In the genomic region with DNA sequence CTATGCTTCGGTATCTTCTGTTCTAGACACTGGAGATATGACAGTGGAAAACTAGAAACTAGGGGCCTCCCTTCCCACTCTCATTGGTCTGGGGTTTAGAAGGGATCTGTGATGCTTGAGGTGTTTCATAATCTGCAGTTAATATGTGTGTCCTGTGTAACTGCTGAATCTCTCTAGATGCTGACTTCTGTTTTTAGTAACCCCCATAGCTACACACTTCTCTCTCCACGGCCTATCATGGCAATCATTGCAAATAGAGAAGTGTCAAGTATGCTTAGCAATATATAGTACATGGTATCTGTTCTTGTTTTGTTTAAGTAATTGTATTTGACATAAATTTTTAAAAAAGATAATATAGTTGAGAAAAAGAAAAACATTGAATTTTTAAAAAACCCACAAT, we compare ENCODE assay signal across 29 cellular contexts.
"Had no signal": no experiment of that assay in that cellular context is flagged by ENCODE, and none has a peak within 500 bp of the region (broad histone marks: within the 10 kb centered on the region; RNA-seq: fewer than 3 reads in every experiment).

No MANE protein-coding gene starts in this region.

- H3K79me2 ChIP-seq: hepatocyte had no signal

- H3K4me1 Mint-ChIP-seq: endodermal cell; memory B cell; naive B cell; neural crest cell; stimulated activated effector memory CD8-positive, alpha-beta T cell treated with anti-CD3 and anti-CD28 coated beads, Interleukin-12 subunit alpha, Interleukin-12 subunit beta, amount 100 ng/mL, for 72 hours had no signal

- H3K36me3 Mint-ChIP-seq: memory B cell; naive B cell; natural killer cell treated with Interleukin-12 subunit alpha and Interleukin-12 subunit beta and Interleukin-15 and Interleukin-18, amount 100 ng/mL, for 72 hours; stimulated activated effector memory CD8-positive, alpha-beta T cell treated with anti-CD3 and anti-CD28 coated beads, Interleukin-12 subunit alpha, Interleukin-12 subunit beta, amount 100 ng/mL, for 72 hours; type B pancreatic cell had no signal

- H3K36me3 ChIP-seq: gastrocnemius medialis, heart left ventricle, prostate gland, right atrium auricular region, sigmoid colon, tibial artery had no signal

- H3K9me3 Mint-ChIP-seq: endodermal cell, memory B cell, naive B cell, type B pancreatic cell had no signal

- H3K4me2 ChIP-seq: hepatocyte had no signal

- H3K9me3 ChIP-seq: gastrocnemius medialis, heart left ventricle, mucosa of descending colon, prostate gland, right atrium auricular region, sigmoid colon, testis, tibial artery had no signal

- H3K4me1 ChIP-seq: gastrocnemius medialis, heart left ventricle, prostate gland, right atrium auricular region, sigmoid colon, testis, tibial artery had no signal

- H3K27ac Mint-ChIP-seq: endodermal cell; memory B cell; natural killer cell treated with Interleukin-12 subunit alpha and Interleukin-12 subunit beta and Interleukin-15 and Interleukin-18, amount 100 ng/mL, for 72 hours; stimulated activated effector memory CD8-positive, alpha-beta T cell treated with anti-CD3 and anti-CD28 coated beads, Interleukin-12 subunit alpha, Interleukin-12 subunit beta, amount 100 ng/mL, for 72 hours; type B pancreatic cell had no signal

- ATAC-seq: esophagus mucosa; gastrocnemius medialis; heart left ventricle; left lobe of liver; mucosa of descending colon; natural killer cell treated with Interleukin-12 subunit alpha and Interleukin-12 subunit beta and Interleukin-15 and Interleukin-18, amount 100 ng/mL, for 72 hours; stimulated activated effector memory CD8-positive, alpha-beta T cell treated with anti-CD3 and anti-CD28 coated beads, Interleukin-12 subunit alpha, Interleukin-12 subunit beta, amount 100 ng/mL, for 72 hours; stimulated activated naive CD8-positive, alpha-beta T cell treated with anti-CD3 and anti-CD28 coated beads, Interleukin-15, Interleukin-2, amounts not matched to agents 100 U/mL and 50 U/mL, for 24 hours had no signal

- H3K27me3 ChIP-seq: dorsolateral prefrontal cortex, gastrocnemius medialis, heart left ventricle, hepatocyte, right atrium auricular region, sigmoid colon, testis, tibial artery had no signal

- H3K27ac ChIP-seq: dorsolateral prefrontal cortex, epithelial cell of prostate, gastrocnemius medialis, heart left ventricle, hepatocyte, prostate gland, right atrium auricular region, sigmoid colon, testis, tibial artery had no signal

- H2AFZ ChIP-seq: hepatocyte had no signal

- H3K27me3 Mint-ChIP-seq: memory B cell; naive B cell; natural killer cell treated with Interleukin-12 subunit alpha and Interleukin-12 subunit beta and Interleukin-15 and Interleukin-18, amount 100 ng/mL, for 72 hours; type B pancreatic cell had no signal

- DNase-seq: dorsolateral prefrontal cortex; effector CD4-positive, alpha-beta T cell; endodermal cell; foreskin fibroblast; gastrocnemius medialis; heart left ventricle; kidney; mucosa of descending colon; naive B cell; nucleus accumbens; sigmoid colon; stimulated activated CD4-positive, alpha-beta T cell treated with anti-CD3 and anti-CD28 coated beads, Interleukin-2, amount 100 ng/mL, for 24 hours; stimulated activated CD4-positive, alpha-beta T cell treated with anti-CD3 and anti-CD28 coated beads, Interleukin-4, amount 100 ng/mL, for 24 hours; stimulated activated naive CD8-positive, alpha-beta T cell treated with anti-CD3 and anti-CD28 coated beads, Interleukin-15, Interleukin-2, amounts not matched to agents 100 U/mL and 50 U/mL, for 24 hours; substantia nigra; testis; tibial artery had no signal

- H3K4me3 Mint-ChIP-seq: endodermal cell; memory B cell; naive B cell; natural killer cell treated with Interleukin-12 subunit alpha and Interleukin-12 subunit beta and Interleukin-15 and Interleukin-18, amount 100 ng/mL, for 72 hours; neural crest cell; stimulated activated effector memory CD8-positive, alpha-beta T cell treated with anti-CD3 and anti-CD28 coated beads, Interleukin-12 subunit alpha, Interleukin-12 subunit beta, amount 100 ng/mL, for 72 hours; type B pancreatic cell had no signal

- H3K4me3 ChIP-seq: dorsolateral prefrontal cortex, gastrocnemius medialis, heart left ventricle, hepatocyte, lung, mucosa of descending colon, prostate gland, right atrium auricular region, sigmoid colon, testis, tibial artery had no signal
